In genomic region chr4:128675083-128675482, GRCh38 we compare ENCODE assay signal across 10 cellular contexts.
DNase-seq lines count a peak whose midpoint lies in the region; ATAC-seq and TF ChIP-seq lines count a peak whose summit lies in the region.
"Had no signal": no experiment of that assay in that cellular context is flagged by ENCODE, and none has a peak within 500 bp of the region (broad histone marks: within the 10 kb centered on the region; RNA-seq: fewer than 3 reads in every experiment).

No MANE protein-coding gene starts in this region.

- DNase-seq in pons (ENCODE audit: low spot score) (peak; percentile 53), mucosa of descending colon (no peak), NCI-H345 (lab: John Stamatoyannopoulos, UW) (no peak), Kasumi-1 (lab: John Stamatoyannopoulos, UW) (no peak), DMS53 (lab: John Stamatoyannopoulos, UW) (no peak)
- DNase-seq: activated naive CD4-positive, alpha-beta T cell; SK-N-SH had no signal

- H3K9me3 ChIP-seq in mucosa of descending colon, result no peaks in the 10 kb centered on the region
- H3K9me3 ChIP-seq: SK-N-SH had no signal

- H3K36me3 ChIP-seq in mucosa of descending colon (ENCODE audit: low read depth), result no peaks in the 10 kb centered on the region

- ATAC-seq in GM18907 (IDR thresholded peaks at IDR 0.05; ENCODE audit: unreplicated experiment), result peak; percentile 98
- peak; percentile 98 for ATAC-seq in HG02610 (IDR thresholded peaks at IDR 0.05; ENCODE audit: unreplicated experiment)
- peak; percentile 96 for ATAC-seq in HG03575 (IDR thresholded peaks at IDR 0.05; ENCODE audit: extremely low read depth, insufficient number of reproducible peaks, low FRiP score, unreplicated experiment)
- no peak for ATAC-seq in mucosa of descending colon

- no peaks in the 10 kb centered on the region for H3K4me1 ChIP-seq in mucosa of descending colon (ENCODE audit: low read depth)

- no peak for TF ChIP-seq CTCF in mucosa of descending colon (IDR thresholded peaks at IDR 0.05)

- H3K4me3 ChIP-seq in mucosa of descending colon, result no peak overlapping the region

- intact Hi-C loops in mucosa of descending colon (cut with DNase I, micrococcal nuclease), result no loop called here
